In the genomic region with DNA sequence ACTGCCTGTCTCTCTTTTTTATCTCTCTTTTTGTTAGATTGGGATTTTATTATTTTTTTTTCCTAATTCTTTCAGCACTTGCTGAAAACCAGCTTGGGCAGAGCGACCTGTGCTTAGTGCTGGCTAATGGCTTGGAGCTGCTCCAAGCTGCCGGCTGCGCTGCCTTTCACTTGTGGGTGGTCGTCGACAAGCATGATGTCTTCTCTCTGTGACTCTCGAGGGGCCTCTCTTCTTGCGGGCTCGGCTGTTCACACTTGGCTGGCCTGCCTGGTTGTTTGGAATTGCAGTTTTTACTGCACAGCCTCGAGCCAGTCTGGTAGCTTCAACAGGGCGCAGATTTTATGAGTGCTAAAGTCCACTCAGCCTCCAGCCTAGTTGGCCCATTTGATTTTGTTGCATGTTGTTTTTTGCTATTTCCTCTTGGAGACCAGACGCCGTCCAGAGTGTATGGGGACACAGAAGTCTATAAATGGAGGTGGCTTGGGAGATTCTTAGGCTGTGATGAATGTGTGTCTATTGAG, we compare ENCODE assay signal across 11 cellular contexts. TPM values are rescaled to one million over a fixed set of nuclear protein-coding genes. Genes with fewer than 3 reads are reported as not detected.
DNase-seq lines count a peak whose midpoint lies in the region; ATAC-seq and TF ChIP-seq lines count a peak whose summit lies in the region.
"Had no signal": no experiment of that assay in that cellular context is flagged by ENCODE, and none has a peak within 500 bp of the region (broad histone marks: within the 10 kb centered on the region; RNA-seq: fewer than 3 reads in every experiment).

No MANE protein-coding gene starts in this region.

- CTCF ChIA-PET in Calu3 (lab: Charles Lee): interaction anchor here (0.6 to 1.7 kb wide), 2 partner anchors 11 to 43 kb away, joined by 4 to 8 read pairs; no protein-coding TSS in a partner anchor

- H3K27me3 Mint-ChIP-seq in Calu3 (ENCODE audit: unreplicated experiment): no peaks in the 10 kb centered on the region
- H3K27me3 Mint-ChIP-seq in stimulated activated naive CD8-positive, alpha-beta T cell treated with anti-CD3 and anti-CD28 coated beads, Interleukin-15, amount 100 ng/mL, for 72 hours: no peaks in the 10 kb centered on the region
- H3K27me3 Mint-ChIP-seq: IgD-negative memory B cell had no signal

- intact Hi-C loops in Calu3 (cut with micrococcal nuclease; ENCODE audit: unreplicated experiment): loop anchor here (2.0 to 5.0 kb wide), 3 partner anchors 17 to 57 kb away; no protein-coding TSS in a partner anchor
- intact Hi-C loops in left ventricle myocardium inferior (cut with micrococcal nuclease): no loop called here
- intact Hi-C loops in sciatic nerve (cut with DNase I): loop anchor here (5.0 kb wide), 1 partner anchor 1322 kb away; no protein-coding TSS in a partner anchor

- DNase-seq in Calu3 (no peak), Peyer's patch (peak in 2 of 3 donors; percentile 73 to 83), left ventricle myocardium inferior (peak; percentile 69), sciatic nerve (ENCODE audit: low spot score) (peak; percentile 64), omental fat pad (ENCODE audit: low spot score) (no peak), AML-193 (lab: John Stamatoyannopoulos, UW) (no peak)
- no peak for DNase-seq in stimulated activated naive CD8-positive, alpha-beta T cell treated with anti-CD3 and anti-CD28 coated beads, Interleukin-15, amount 100 ng/mL, for 72 hours
- DNase-seq: activated CD4-positive, alpha-beta T cell treated with anti-CD3 and anti-CD28 coated beads, Interleukin-2, amount 50 U/mL, for 48 hours had no signal

- H3K27ac ChIP-seq in Peyer's patch (peak overlapping the region in 3 of 4 donors; percentile 70 to 94 (median 93)), left ventricle myocardium inferior (replicated peaks) (peak overlapping the region; percentile 99)
- H3K27ac ChIP-seq: cardiac muscle cell had no signal

- no peaks in the 10 kb centered on the region for H3K9me3 Mint-ChIP-seq in Calu3 (ENCODE audit: low read depth, unreplicated experiment)
- no peaks in the 10 kb centered on the region for H3K9me3 Mint-ChIP-seq in stimulated activated naive CD8-positive, alpha-beta T cell treated with anti-CD3 and anti-CD28 coated beads, Interleukin-15, amount 100 ng/mL, for 72 hours
- H3K9me3 Mint-ChIP-seq: IgD-negative memory B cell had no signal

- peak overlapping the region; percentile 16 for H3K4me3 Mint-ChIP-seq in Calu3 (ENCODE audit: low read depth, unreplicated experiment)
- H3K4me3 Mint-ChIP-seq in stimulated activated naive CD8-positive, alpha-beta T cell treated with anti-CD3 and anti-CD28 coated beads, Interleukin-15, amount 100 ng/mL, for 72 hours: no peak overlapping the region

- peaks cover 68% of the 10 kb centered on the region for H3K36me3 Mint-ChIP-seq in Calu3 (ENCODE audit: insufficient read depth, unreplicated experiment)

- H3K36me3 ChIP-seq in Peyer's patch (peaks cover 0 to 5% (median 0%) of the 10 kb centered on the region in 3 donors), left ventricle myocardium inferior (peaks cover 28% of the 10 kb centered on the region)
- H3K36me3 ChIP-seq: cardiac muscle cell had no signal

- no peak overlapping the region for H3K4me3 ChIP-seq in Peyer's patch
- H3K4me3 ChIP-seq in left ventricle myocardium inferior: no peak overlapping the region
- H3K4me3 ChIP-seq: cardiac muscle cell had no signal

- H3K27ac Mint-ChIP-seq in Calu3 (ENCODE audit: unreplicated experiment): peak overlapping the region; percentile 90
- H3K27ac Mint-ChIP-seq in stimulated activated naive CD8-positive, alpha-beta T cell treated with anti-CD3 and anti-CD28 coated beads, Interleukin-15, amount 100 ng/mL, for 72 hours: no peak overlapping the region

- H3K9me3 ChIP-seq in Peyer's patch (no peaks in the 10 kb centered on the region), left ventricle myocardium inferior (replicated peaks) (no peaks in the 10 kb centered on the region)

- H3K27me3 ChIP-seq in Peyer's patch (no peaks in the 10 kb centered on the region), left ventricle myocardium inferior (ENCODE audit: low read depth) (no peaks in the 10 kb centered on the region)
- H3K27me3 ChIP-seq: cardiac muscle cell had no signal

- TF ChIP-seq CTCF in Calu3 (IDR thresholded peaks at IDR 0.05; ENCODE audit: unreplicated experiment) (no peak), Peyer's patch (IDR thresholded peaks at IDR 0.05) (no peak), left ventricle myocardium inferior (IDR thresholded peaks at IDR 0.05; ENCODE audit: borderline replicate concordance) (no peak), omental fat pad (IDR thresholded peaks at IDR 0.05) (no peak)

- H3K4me1 ChIP-seq in Peyer's patch (peaks cover 0 to 89% (median 24%) of the 10 kb centered on the region in 4 donors), left ventricle myocardium inferior (peaks cover 100% of the 10 kb centered on the region)

- ATAC-seq in sciatic nerve: peak; percentile 38
- no peak for ATAC-seq in stimulated activated naive CD8-positive, alpha-beta T cell treated with anti-CD3 and anti-CD28 coated beads, Interleukin-15, amount 100 ng/mL, for 72 hours
- no peak for ATAC-seq in omental fat pad (ENCODE audit: low FRiP score)
- ATAC-seq in GM18498 (IDR thresholded peaks at IDR 0.05; ENCODE audit: unreplicated experiment): no peak

- peak in 1 of 2 donors; percentile 29 for TF ChIP-seq POLR2A in Peyer's patch (IDR thresholded peaks at IDR 0.05)

- H3K4me1 Mint-ChIP-seq in Calu3 (ENCODE audit: low read depth, unreplicated experiment): peaks cover 98% of the 10 kb centered on the region
- peaks cover 8% of the 10 kb centered on the region for H3K4me1 Mint-ChIP-seq in stimulated activated naive CD8-positive, alpha-beta T cell treated with anti-CD3 and anti-CD28 coated beads, Interleukin-15, amount 100 ng/mL, for 72 hours

- BruUV-seq in Calu3 (replicated peaks; lab: Mats Ljungman, UMichigan): no TSS peak

RNA-seq across cellular contexts. Expression of gene TPCN1, which starts 18.6 kb away (rescaled TPM):
- total RNA-seq in Calu3 (2022): 83.0 and 91.1 TPM in 2 replicates
- total RNA-seq in Peyer's patch: 100 to 1,000 TPM in 3 of 4 donors, 10 to 100 TPM in 1; 66.7 to 199 (median 112) TPM
- 153 TPM for total RNA-seq in left ventricle myocardium inferior
- total RNA-seq in sciatic nerve: 90.6 TPM
- 10 to 100 TPM; 29.4 to 52.0 (median 33.5) TPM for total RNA-seq in omental fat pad

RNA-seq across cellular contexts. Expression of gene RITA1, which starts 54.4 kb away (rescaled TPM):
- total RNA-seq in Calu3 (2022): 27.4 and 28.4 TPM in 2 replicates
- 10 to 100 TPM in 3 of 4 donors, 1 to 10 TPM in 1; 5.0 to 36.6 (median 33.4) TPM for total RNA-seq in Peyer's patch
- 17.9 TPM for total RNA-seq in left ventricle myocardium inferior
- 7.8 TPM for total RNA-seq in sciatic nerve
- total RNA-seq in omental fat pad: 10 to 100 TPM in 3 of 4 donors, 1 to 10 TPM in 1; 7.9 to 14.3 (median 11.5) TPM

RNA-seq across cellular contexts. Expression of gene DDX54, which starts 54.6 kb away (rescaled TPM):
- total RNA-seq in Calu3 (2022): 104 and 112 TPM in 2 replicates
- 100 to 1,000 TPM in 1 of 4 donors, 10 to 100 TPM in 3; 62.0 to 126 (median 66.5) TPM for total RNA-seq in Peyer's patch
- total RNA-seq in left ventricle myocardium inferior: 34.7 TPM
- total RNA-seq in sciatic nerve: 43.9 TPM
- 10 to 100 TPM; 42.4 to 67.0 (median 51.8) TPM for total RNA-seq in omental fat pad

Comparison
In these comparisons a context has a peak if more than half of its experiments do, and no peak if none do; other contexts are left out.
1. DNase-seq: peak in Peyer's patch (2 of 3), left ventricle myocardium inferior (single experiment) and sciatic nerve (single experiment); none in Calu3 (single experiment), stimulated activated naive CD8-positive, alpha-beta T cell treated with anti-CD3 and anti-CD28 coated beads, Interleukin-15, amount 100 ng/mL, for 72 hours (0 of 2), omental fat pad (single experiment) and AML-193 (0 of 2).